In genomic region chr5:177370488-177371119, GRCh38 we compare ENCODE assay signal across 8 cellular contexts. TPM values are rescaled to one million over a fixed set of nuclear protein-coding genes. Genes with fewer than 3 reads are reported as not detected.
DNase-seq lines count a peak whose midpoint lies in the region; ATAC-seq and TF ChIP-seq lines count a peak whose summit lies in the region.

No MANE protein-coding gene starts in this region.

- peak; percentile 72 for DNase-seq in NCI-H774 (lab: John Stamatoyannopoulos, UW)
- peak; percentile 88 for DNase-seq in activated effector memory CD4-positive, alpha-beta T cell treated with anti-CD3 and anti-CD28 coated beads, Interleukin-2, amount 50 U/mL, for 16 hours
- DNase-seq in foreskin keratinocyte, result peak; percentile 71 to 80
- DNase-seq in occipital lobe (lab: John Stamatoyannopoulos, UW), result peak; percentile 32
- DNase-seq in GOT3 (lab: John Stamatoyannopoulos, UW), result no peak

- peaks cover 9% of the 10 kb centered on the region for H3K4me1 ChIP-seq in ES-I3 (ENCODE audit: insufficient read depth, low read length)
- H3K4me1 ChIP-seq in foreskin keratinocyte, result peaks cover 9% of the 10 kb centered on the region

- no peak overlapping the region for H3K27ac ChIP-seq in foreskin keratinocyte

- TF ChIP-seq CTCF in foreskin keratinocyte (conservative IDR thresholded peaks at IDR 0.05), result peak; percentile 93

- H3K9me3 ChIP-seq in ES-I3 (ENCODE audit: control insufficient read depth, insufficient read depth, low read length), result no peaks in the 10 kb centered on the region

- no peaks in the 10 kb centered on the region for H3K27me3 ChIP-seq in foreskin keratinocyte

- H3K36me3 ChIP-seq in ES-I3 (ENCODE audit: insufficient read depth, low read length), result no peaks in the 10 kb centered on the region

- ATAC-seq in HG03060 (IDR thresholded peaks at IDR 0.05; ENCODE audit: low read depth, unreplicated experiment) (peak; percentile 51), foreskin keratinocyte (peak; percentile 86), HG02840 (IDR thresholded peaks at IDR 0.05; ENCODE audit: low FRiP score, unreplicated experiment) (no peak)

- H3K9ac ChIP-seq in ES-I3 (ENCODE audit: low read depth, low read length), result peak overlapping the region; percentile 61

RNA-seq across cellular contexts. Expression of gene RGS14, which starts 12.9 kb away (rescaled TPM):
- total RNA-seq in foreskin keratinocyte, result 19.6 and 22.1 TPM in 2 replicates
- 20.2 and 22.1 TPM in 2 replicates for polyA plus RNA-seq in foreskin keratinocyte
- 4.4 TPM for total RNA-seq in occipital lobe

RNA-seq across cellular contexts. Expression of gene SLC34A1, which starts 13.6 kb away (rescaled TPM):
- total RNA-seq in foreskin keratinocyte (not detected in 2 replicates), occipital lobe (not detected)
- polyA plus RNA-seq in foreskin keratinocyte, result not detected in 2 replicates

RNA-seq across cellular contexts. Expression of gene LMAN2, which starts 19.1 kb away (rescaled TPM):
- total RNA-seq in foreskin keratinocyte (148 TPM in 2 replicates), occipital lobe (73.5 TPM)
- polyA plus RNA-seq in foreskin keratinocyte, result 187 and 188 TPM in 2 replicates

RNA-seq across cellular contexts. Expression of gene PFN3, which starts 29.9 kb away (rescaled TPM):
- total RNA-seq in foreskin keratinocyte, result not detected in 2 replicates
- polyA plus RNA-seq in foreskin keratinocyte, result not detected in 2 replicates
- total RNA-seq in occipital lobe, result not detected

RNA-seq across cellular contexts. Expression of gene F12, which starts 38.8 kb away (rescaled TPM):
- 6.0 and 9.7 TPM in 2 replicates for total RNA-seq in foreskin keratinocyte
- polyA plus RNA-seq in foreskin keratinocyte, result 11.8 and 12.3 TPM in 2 replicates
- 3.9 TPM for total RNA-seq in occipital lobe
